7 cellular contexts compared by ENCODE assay signal in genomic region chr17:82968033-82968841, GRCh38.
DNase-seq lines count a peak whose midpoint lies in the region; ATAC-seq, FAIRE-seq and TF ChIP-seq lines count a peak whose summit lies in the region.
"Not testable (repeated sequence)": the region's sequence is repeated elsewhere in the genome, so short reads cannot be mapped to it uniquely, and the experiment has no call there.

No MANE protein-coding gene starts in this region.

- POLR2A ChIA-PET in Panc1 (lab: Charles Lee); GM12878 (lab: Charles Lee): not testable (repeated sequence)

- peak overlapping the region; percentile 100 for H3K4me2 ChIP-seq in DOHH2 (ENCODE audit: low read length)
- peak overlapping the region; percentile 22 for H3K4me2 ChIP-seq in GM12878 (ENCODE audit: control insufficient read depth, insufficient read depth)

- not testable (repeated sequence) for H3K27me3 Mint-ChIP-seq in glutamatergic neuron (ENCODE audit: unreplicated experiment); memory B cell

- peak overlapping the region; percentile 34 for H3K4me3 Mint-ChIP-seq in glutamatergic neuron (ENCODE audit: unreplicated experiment)
- H3K4me3 Mint-ChIP-seq in memory B cell: peak overlapping the region; percentile 67

- SMC1A ChIA-PET in GM12878 (lab: Charles Lee; ENCODE audit: uncharacterized antibody, unreplicated experiment): interaction anchor here (0.8 kb wide), 1 partner anchor 77 kb away, joined by 3 read pairs; no protein-coding TSS in a partner anchor

- peaks cover 16% of the 10 kb centered on the region for H3K9me3 ChIP-seq in DOHH2 (ENCODE audit: control insufficient read depth, insufficient read depth, low read length)
- not testable (repeated sequence) for H3K9me3 ChIP-seq in Panc1 (ENCODE audit: control insufficient read depth, insufficient read depth, low read depth, low read length); GM12878 (replicated peaks; ENCODE audit: control insufficient read depth, insufficient read depth, low read length); stomach

- H3K27me3 ChIP-seq in DOHH2 (ENCODE audit: control insufficient read depth, low read length); Panc1 (ENCODE audit: control insufficient read depth, insufficient read depth, low read length); GM12878 (replicated peaks in 1 of 2; ENCODE audit: control insufficient read depth in 2 of 2, insufficient read depth in 2 of 2, low read length in 1 of 2); stomach: not testable (repeated sequence)

- TF ChIP-seq CTCF in DOHH2 (IDR thresholded peaks at IDR 0.05; ENCODE audit: low read depth, low read length, poor library complexity, severe bottlenecking): peak; percentile 14
- TF ChIP-seq CTCF in Panc1 (IDR thresholded peaks at IDR 0.05); GM12878 (IDR thresholded peaks at IDR 0.05 in 2 of 3, conservative IDR thresholded peaks at IDR 0.05 in 1 of 3; ENCODE audit: control insufficient read depth in 2 of 3, extremely low read depth in 1 of 3, insufficient read depth in 1 of 3, low read depth in 3 of 3, low read length in 3 of 3); glutamatergic neuron (IDR thresholded peaks at IDR 0.05; ENCODE audit: partially characterized antibody, unreplicated experiment); stomach (IDR thresholded peaks at IDR 0.05): not testable (repeated sequence)

- H3K9me3 Mint-ChIP-seq in glutamatergic neuron (ENCODE audit: unreplicated experiment): peaks cover 21% of the 10 kb centered on the region
- H3K9me3 Mint-ChIP-seq in memory B cell: not testable (repeated sequence)

- peak overlapping the region; percentile 100 for H3K27ac ChIP-seq in DOHH2 (ENCODE audit: low read depth, low read length)
- not testable (repeated sequence) for H3K27ac ChIP-seq in Panc1 (ENCODE audit: low read length); GM12878 (ENCODE audit: control insufficient read depth, insufficient read depth); stomach

- RAD21 ChIA-PET in GM12878 (lab: Charles Lee; ENCODE audit: unreplicated experiment): not testable (repeated sequence)

- H3K9ac ChIP-seq in GM12878 (ENCODE audit: control insufficient read depth, insufficient read depth, low read length): not testable (repeated sequence)

- H2AFZ ChIP-seq in GM12878 (ENCODE audit: control insufficient read depth, low read depth, low read length): peak overlapping the region; percentile 9; the same call in 1 of the 2 replicates

- not testable (repeated sequence) for H3K79me2 ChIP-seq in DOHH2 (ENCODE audit: control insufficient read depth, low read length); GM12878 (ENCODE audit: control insufficient read depth, insufficient read depth, low read length)

- not testable (repeated sequence) for TF ChIP-seq RAD21 in GM12878 (IDR thresholded peaks at IDR 0.05; ENCODE audit: insufficient read depth, low read depth, low read length)

- CTCF ChIA-PET in Panc1 (lab: Charles Lee): not testable (repeated sequence)
- CTCF ChIA-PET in GM12878 (lab: Yijun Ruan, JAX): interaction anchor here (0.6 kb wide), 1 partner anchor 124 kb away, joined by 5 read pairs; no protein-coding TSS in a partner anchor

- WGBS in GM12878 (ENCODE audit: insufficient coverage, insufficient replicate concordance, low lambda C conversion rate, missing lambda C conversion rate): 29% methylated on average over 33 of the region's 33 CpGs
- WGBS in stomach, 5 donors: 43 to 66% (median 56%) methylated on average over 23 to 33 of the region's 33 CpGs

- peak overlapping the region; percentile 98 for H3K27ac Mint-ChIP-seq in glutamatergic neuron (ENCODE audit: unreplicated experiment)
- not testable (repeated sequence) for H3K27ac Mint-ChIP-seq in memory B cell

- peaks cover 49% of the 10 kb centered on the region for H3F3A ChIP-seq in DOHH2 (ENCODE audit: control insufficient read depth, insufficient read depth)

- H3K9me2 ChIP-seq in DOHH2 (replicated peaks; ENCODE audit: control insufficient read depth, low read length): not testable (repeated sequence)

- peaks cover 20% of the 10 kb centered on the region for H3K36me3 ChIP-seq in DOHH2 (ENCODE audit: control insufficient read depth, low read length)
- H3K36me3 ChIP-seq in Panc1 (ENCODE audit: control insufficient read depth, insufficient read depth, low read length); GM12878 (ENCODE audit: control insufficient read depth in 2 of 2, insufficient read depth in 2 of 2, low read length in 1 of 2); stomach: not testable (repeated sequence)

- ATAC-seq in Panc1 (peak; percentile 38; the same call in 1 of the 2 replicates), memory B cell (ENCODE audit: low read depth) (peak; percentile 41)
- not testable (repeated sequence) for ATAC-seq in GM12878

- in situ Hi-C loops in Panc1 (cut with HindIII; ENCODE audit: low pct_unique_long_range_greater_than_20kb, low sequenced_read_pairs); GM12878 (cut with MboI): not testable (repeated sequence)

- H3K4me1 Mint-ChIP-seq in glutamatergic neuron (ENCODE audit: low read depth, unreplicated experiment) (peaks cover 15% of the 10 kb centered on the region), memory B cell (peaks cover 29% of the 10 kb centered on the region)

- peak; percentile 96 for FAIRE-seq in HTR-8/SVneo (lab: Jason Lieb, UNC)
- FAIRE-seq in GM12878 (lab: Jason Lieb, UNC): not testable (repeated sequence)

- peak overlapping the region; percentile 76 for H3K4me3 ChIP-seq in DOHH2 (ENCODE audit: low read length)
- not testable (repeated sequence) for H3K4me3 ChIP-seq in Panc1 (ENCODE audit: low read depth in 2 of 2, low read length in 2 of 2); GM12878; stomach

- not testable (repeated sequence) for TF ChIP-seq POLR2A in GM12878 (IDR thresholded peaks at IDR 0.05; ENCODE audit: low read depth, low read length); stomach (IDR thresholded peaks at IDR 0.05)

- not testable (repeated sequence) for H4K20me1 ChIP-seq in DOHH2 (ENCODE audit: control insufficient read depth, insufficient read depth, low read depth, low read length); GM12878 (ENCODE audit: control insufficient read depth, insufficient read depth)

- intact Hi-C loops in Panc1 (cut with micrococcal nuclease; ENCODE audit: unreplicated experiment); GM12878 (cut with micrococcal nuclease; ENCODE audit: unreplicated experiment); stomach (cut with DNase I; ENCODE audit: low total_unique reads): not testable (repeated sequence)

- DNase-seq in HTR-8/SVneo (ENCODE audit: insufficient read length, low spot score); Panc1 (ENCODE audit: low read depth, low spot score); GM12878 (ENCODE audit: low read depth, low spot score); memory B cell (ENCODE audit: low spot score in 2 of 2): not testable (repeated sequence)
- DNase-seq in glutamatergic neuron (peak; percentile 55), stomach (peak; percentile 21)

- H3K36me3 Mint-ChIP-seq in glutamatergic neuron (ENCODE audit: unreplicated experiment); memory B cell: not testable (repeated sequence)

- not testable (repeated sequence) for BruUV-seq in Panc1 (replicated peaks; lab: Mats Ljungman, UMichigan); GM12878 (replicated peaks; lab: Mats Ljungman, UMichigan)

- TF ChIP-seq EP300 in GM12878 (IDR thresholded peaks at IDR 0.05; ENCODE audit: borderline replicate concordance in 1 of 2, control insufficient read depth in 1 of 2, low read depth in 2 of 2, low read length in 2 of 2); stomach (IDR thresholded peaks at IDR 0.05): not testable (repeated sequence)

- H3K4me1 ChIP-seq in DOHH2 (ENCODE audit: control insufficient read depth, low read length) (peaks cover 77% of the 10 kb centered on the region), GM12878 (ENCODE audit: control insufficient read depth, insufficient read depth, low read length) (peaks cover 32% of the 10 kb centered on the region)
- H3K4me1 ChIP-seq in Panc1 (ENCODE audit: control insufficient read depth, insufficient read depth, low read length); stomach: not testable (repeated sequence)
